In genomic region chr9:14843163-14843562, GRCh38 we compare ENCODE assay signal across 23 cellular contexts.
"Had no signal": no experiment of that assay in that cellular context is flagged by ENCODE, and none has a peak within 500 bp of the region (broad histone marks: within the 10 kb centered on the region; RNA-seq: fewer than 3 reads in every experiment).

No MANE protein-coding gene starts in this region.

- H3K4me1 Mint-ChIP-seq: mesothelial cell of epicardium had no signal

- H3K27ac ChIP-seq: coronary artery, dorsolateral prefrontal cortex, epithelial cell of prostate, esophagus squamous epithelium, gastrocnemius medialis, heart right ventricle, left lung, lower lobe of right lung had no signal

- H3K27ac Mint-ChIP-seq: mesothelial cell of epicardium had no signal

- H3K4me3 Mint-ChIP-seq: mesothelial cell of epicardium had no signal

- ATAC-seq: esophagus mucosa, gastrocnemius medialis, heart right ventricle, left cardiac atrium, left lung, left ventricle myocardium superior, lower lobe of right lung, mucosa of descending colon had no signal

- DNase-seq: dermis blood vessel endothelial cell; dorsolateral prefrontal cortex; effector CD4-positive, alpha-beta T cell; effector memory CD4-positive, alpha-beta T cell; erythroblast; esophagus squamous epithelium; foreskin fibroblast; foreskin melanocyte; gastrocnemius medialis; glutamatergic neuron; head of caudate nucleus; heart right ventricle; hippocampal formation; left cardiac atrium; left lung; left ventricle myocardium superior; lower lobe of right lung; mesenchymal stem cell; mucosa of descending colon had no signal

- H3K4me3 ChIP-seq: coronary artery, dorsolateral prefrontal cortex, esophagus squamous epithelium, gastrocnemius medialis, heart right ventricle, left lung, lower lobe of right lung, mucosa of descending colon had no signal

- H3K27me3 ChIP-seq: dorsolateral prefrontal cortex, esophagus squamous epithelium, gastrocnemius medialis, left lung had no signal

- H3K9me3 ChIP-seq: esophagus squamous epithelium, gastrocnemius medialis, left lung, lower lobe of right lung, mucosa of descending colon had no signal

- H3K36me3 ChIP-seq: esophagus squamous epithelium, gastrocnemius medialis, left lung, lower lobe of right lung had no signal

- H3K4me1 ChIP-seq: esophagus squamous epithelium, gastrocnemius medialis, heart right ventricle, left lung, lower lobe of right lung had no signal
